In genomic region chr10:45550903-45551302, GRCh38 we compare ENCODE assay signal across 17 cellular contexts.
DNase-seq lines count a peak whose midpoint lies in the region; ATAC-seq, FAIRE-seq and TF ChIP-seq lines count a peak whose summit lies in the region.
"Had no signal": no experiment of that assay in that cellular context is flagged by ENCODE, and none has a peak within 500 bp of the region (broad histone marks: within the 10 kb centered on the region; RNA-seq: fewer than 3 reads in every experiment).

No MANE protein-coding gene starts in this region.

- FAIRE-seq in bronchial epithelial cell (lab: Jason Lieb, UNC) = no peak
- FAIRE-seq: HTR-8/SVneo had no signal

- H3K36me3 ChIP-seq in bronchial epithelial cell (ENCODE audit: control insufficient read depth, insufficient read depth, low read length) = no peaks in the 10 kb centered on the region

- H3K4me3 Mint-ChIP-seq in activated T-cell treated with anti-CD3 and anti-CD28 coated beads, Interleukin-2, amount 50 U/mL, for 24 hours = no peak overlapping the region
- H3K4me3 Mint-ChIP-seq in activated T-cell treated with anti-CD3 and anti-CD28 coated beads, Interleukin-2, amount 50 U/mL, for 4 hours = no peak overlapping the region
- H3K4me3 Mint-ChIP-seq: HFFc6 had no signal

- no peak for DNase-seq in activated T-cell treated with anti-CD3 and anti-CD28 coated beads, Interleukin-2, amount 50 U/mL, for 24 hours
- DNase-seq in activated T-cell treated with anti-CD3 and anti-CD28 coated beads, Interleukin-2, amount 50 U/mL, for 4 hours = no peak
- DNase-seq in bronchial epithelial cell (ENCODE audit: low read depth) (peak; percentile 5), left colon (no peak), renal cortical epithelial cell (ENCODE audit: low read depth) (peak; percentile 3), C1 segment of cervical spinal cord (lab: John Stamatoyannopoulos, UW) (no peak)
- DNase-seq: COR-L47, DMS 273 treated with DMSO at 0.1 percent for 48 hours, GF-D8, H7, HFFc6, NCI-H1105, NCI-H2081 treated with DMSO at 0.1 percent for 48 hours, SHP77 had no signal

- no peak overlapping the region for H3K4me3 ChIP-seq in bronchial epithelial cell (ENCODE audit: low read depth, low read length)

- peaks cover 11% of the 10 kb centered on the region for H3K4me1 Mint-ChIP-seq in activated T-cell treated with anti-CD3 and anti-CD28 coated beads, Interleukin-2, amount 50 U/mL, for 24 hours (ENCODE audit: low read depth)
- peaks cover 14% of the 10 kb centered on the region for H3K4me1 Mint-ChIP-seq in activated T-cell treated with anti-CD3 and anti-CD28 coated beads, Interleukin-2, amount 50 U/mL, for 4 hours (ENCODE audit: low read depth)

- no peak for ATAC-seq in activated T-cell treated with anti-CD3 and anti-CD28 coated beads, Interleukin-2, amount 50 U/mL, for 4 hours
- ATAC-seq in left colon (peak; percentile 78), HG03045 (IDR thresholded peaks at IDR 0.05; ENCODE audit: unreplicated experiment) (no peak), GM21737 (IDR thresholded peaks at IDR 0.05; ENCODE audit: unreplicated experiment) (no peak)

- H3K9me3 Mint-ChIP-seq in activated T-cell treated with anti-CD3 and anti-CD28 coated beads, Interleukin-2, amount 50 U/mL, for 24 hours = no peaks in the 10 kb centered on the region
- no peaks in the 10 kb centered on the region for H3K9me3 Mint-ChIP-seq in activated T-cell treated with anti-CD3 and anti-CD28 coated beads, Interleukin-2, amount 50 U/mL, for 4 hours
- H3K9me3 Mint-ChIP-seq: HFFc6 had no signal

- intact Hi-C loops in left colon (cut with DNase I, micrococcal nuclease) = no loop called here

- peaks cover 10% of the 10 kb centered on the region for H3K36me3 Mint-ChIP-seq in activated T-cell treated with anti-CD3 and anti-CD28 coated beads, Interleukin-2, amount 50 U/mL, for 24 hours (ENCODE audit: low read depth)
- H3K36me3 Mint-ChIP-seq in activated T-cell treated with anti-CD3 and anti-CD28 coated beads, Interleukin-2, amount 50 U/mL, for 4 hours (ENCODE audit: insufficient read depth) = peaks cover 18% of the 10 kb centered on the region

- H3K27me3 Mint-ChIP-seq in activated T-cell treated with anti-CD3 and anti-CD28 coated beads, Interleukin-2, amount 50 U/mL, for 24 hours = no peaks in the 10 kb centered on the region
- H3K27me3 Mint-ChIP-seq in activated T-cell treated with anti-CD3 and anti-CD28 coated beads, Interleukin-2, amount 50 U/mL, for 4 hours (ENCODE audit: low read depth) = no peaks in the 10 kb centered on the region

- H3K27ac Mint-ChIP-seq in activated T-cell treated with anti-CD3 and anti-CD28 coated beads, Interleukin-2, amount 50 U/mL, for 24 hours = peak overlapping the region; percentile 2
- H3K27ac Mint-ChIP-seq: HFFc6 had no signal

- no peak for TF ChIP-seq CTCF in bronchial epithelial cell (IDR thresholded peaks at IDR 0.05; ENCODE audit: insufficient read depth, low read length, severe bottlenecking)

- no peaks in the 10 kb centered on the region for H3K27me3 ChIP-seq in bronchial epithelial cell (ENCODE audit: control insufficient read depth, insufficient read depth, low read length)

Comparison
In these comparisons a context has a peak if more than half of its experiments do, and no peak if none do; other contexts are left out.
1. DNase-seq: peak in bronchial epithelial cell (single experiment) and renal cortical epithelial cell (single experiment); none in activated T-cell treated with anti-CD3 and anti-CD28 coated beads, Interleukin-2, amount 50 U/mL, for 24 hours (single experiment), activated T-cell treated with anti-CD3 and anti-CD28 coated beads, Interleukin-2, amount 50 U/mL, for 4 hours (single experiment), left colon (0 of 2) and C1 segment of cervical spinal cord (0 of 14).